Comparison of ENCODE assay signal across 9 cellular contexts in the genomic region with DNA sequence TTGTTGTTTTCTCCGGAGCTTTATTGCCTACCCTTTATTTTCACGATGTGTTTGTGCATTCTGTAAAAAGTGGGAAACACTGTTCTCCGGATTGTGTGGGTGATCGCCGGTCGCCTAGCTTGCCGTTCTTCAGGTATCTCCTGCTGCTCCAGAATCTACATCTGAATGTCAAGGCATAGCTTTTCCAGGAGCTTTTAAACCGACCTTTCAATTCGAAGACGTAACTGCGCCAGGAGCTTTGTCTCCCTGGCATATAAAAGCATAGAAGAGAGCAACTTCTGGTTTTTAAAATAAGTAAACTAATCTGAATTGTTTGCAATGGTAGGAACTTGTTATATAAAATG.
A peak's percentile ranks its signal among the peaks of the same experiment; 100 is the strongest.
DNase-seq lines count a peak whose midpoint lies in the region; ATAC-seq and TF ChIP-seq lines count a peak whose summit lies in the region.
"Had no signal": no experiment of that assay in that cellular context is flagged by ENCODE, and none has a peak within 500 bp of the region (broad histone marks: within the 10 kb centered on the region; RNA-seq: fewer than 3 reads in every experiment).

No MANE protein-coding gene starts in this region.

- TF ChIP-seq CTCF in choroid plexus epithelial cell (conservative IDR thresholded peaks at IDR 0.05; ENCODE audit: low read depth, low read length) (no peak), tibial artery (IDR thresholded peaks at IDR 0.05) (no peak)

- H4K8ac ChIP-seq in mesendoderm (ENCODE audit: low read depth, low read length), result no peak overlapping the region

- H3K27me3 ChIP-seq in mesendoderm (ENCODE audit: insufficient read depth, low read length, poor library complexity), result no peaks in the 10 kb centered on the region
- H3K27me3 ChIP-seq in tibial artery, result no peaks in the 10 kb centered on the region
- H3K27me3 ChIP-seq: SJCRH30 had no signal

- no CpG with 5 or more reads among the region's 11 CpGs for WGBS in mesendoderm (ENCODE audit: extremely low coverage, insufficient coverage, low lambda C conversion rate)

- ATAC-seq in GM19023 (IDR thresholded peaks at IDR 0.05; ENCODE audit: unreplicated experiment) (no peak), HG02642 (IDR thresholded peaks at IDR 0.05; ENCODE audit: poor library complexity, unreplicated experiment) (no peak)

- H3K4me3 ChIP-seq in choroid plexus epithelial cell (ENCODE audit: low read depth, low read length), result peak overlapping the region; percentile 55
- no peak overlapping the region for H3K4me3 ChIP-seq in mesendoderm (ENCODE audit: low read length)
- peak overlapping the region; percentile 55 to 61 for H3K4me3 ChIP-seq in tibial artery
- H3K4me3 ChIP-seq: SJCRH30 had no signal

- H3K36me3 ChIP-seq in mesendoderm (ENCODE audit: control insufficient read depth, insufficient read depth, low read length) (no peaks in the 10 kb centered on the region), tibial artery (no peaks in the 10 kb centered on the region)
- H3K36me3 ChIP-seq: SJCRH30 had no signal

- peak overlapping the region; percentile 45 for H3K4ac ChIP-seq in mesendoderm (ENCODE audit: low read depth, low read length)

- H2BK120ac ChIP-seq in mesendoderm (ENCODE audit: low read depth, low read length), result peak overlapping the region; percentile 73

- peak overlapping the region; percentile 77 for H3K9ac ChIP-seq in mesendoderm (ENCODE audit: low read length)

- peak overlapping the region; percentile 87 for H3K18ac ChIP-seq in mesendoderm (ENCODE audit: low read length)

- H3K4me2 ChIP-seq in mesendoderm (ENCODE audit: low read length), result peak overlapping the region; percentile 67

- no peaks in the 10 kb centered on the region for H3K9me3 ChIP-seq in tibial artery
- H3K9me3 ChIP-seq: SJCRH30 had no signal

- peak overlapping the region; percentile 8 for H2BK5ac ChIP-seq in mesendoderm (ENCODE audit: low read length)

- H3K23ac ChIP-seq in mesendoderm (ENCODE audit: low read length), result no peak overlapping the region

- H3K27ac ChIP-seq in mesendoderm (ENCODE audit: low read depth, low read length), result no peak overlapping the region
- H3K27ac ChIP-seq in tibial artery, result peak overlapping the region; percentile 71 to 80
- H3K27ac ChIP-seq: SJCRH30 had no signal

- intact Hi-C loops in tibial artery (cut with DNase I; ENCODE audit: low total_unique reads), result no loop called here

- no peak overlapping the region for H2AK5ac ChIP-seq in mesendoderm (ENCODE audit: low read length)

- no peak overlapping the region for H4K5ac ChIP-seq in mesendoderm (ENCODE audit: low read length)

- DNase-seq in activated CD8-positive, alpha-beta memory T cell treated with anti-CD3 and anti-CD28 coated beads for 24 hours, result peak; percentile 72
- no peak for DNase-seq in activated CD8-positive, alpha-beta memory T cell treated with anti-CD3 and anti-CD28 coated beads, Interleukin-2, amount 50 U/mL, for 4 hours
- DNase-seq in choroid plexus epithelial cell (ENCODE audit: low read depth), result no peak
- DNase-seq in mesendoderm, result no peak
- no peak for DNase-seq in tibial artery
- no peak for DNase-seq in NCI-H1694 treated with DMSO at 0.1 percent for 48 hours (lab: John Stamatoyannopoulos, UW)
- DNase-seq: SJCRH30 had no signal

- peaks cover 5% of the 10 kb centered on the region for H3K4me1 ChIP-seq in mesendoderm (ENCODE audit: control insufficient read depth, low read depth, low read length)
- H3K4me1 ChIP-seq in tibial artery, result peaks cover 0 to 11% (median 2%) of the 10 kb centered on the region in 4 donors
- H3K4me1 ChIP-seq: SJCRH30 had no signal

- H3K79me1 ChIP-seq in mesendoderm (ENCODE audit: low read length), result no peaks in the 10 kb centered on the region

- H2BK15ac ChIP-seq in mesendoderm (replicated peaks; ENCODE audit: low read depth), result peak overlapping the region; percentile 85

- H3K79me2 ChIP-seq in mesendoderm (ENCODE audit: control insufficient read depth, insufficient read depth, low read length), result no peaks in the 10 kb centered on the region

- H3K56ac ChIP-seq in mesendoderm (ENCODE audit: low read length), result peak overlapping the region; percentile 83
